Comparison of ENCODE assay signal across 8 cellular contexts in the genomic region with DNA sequence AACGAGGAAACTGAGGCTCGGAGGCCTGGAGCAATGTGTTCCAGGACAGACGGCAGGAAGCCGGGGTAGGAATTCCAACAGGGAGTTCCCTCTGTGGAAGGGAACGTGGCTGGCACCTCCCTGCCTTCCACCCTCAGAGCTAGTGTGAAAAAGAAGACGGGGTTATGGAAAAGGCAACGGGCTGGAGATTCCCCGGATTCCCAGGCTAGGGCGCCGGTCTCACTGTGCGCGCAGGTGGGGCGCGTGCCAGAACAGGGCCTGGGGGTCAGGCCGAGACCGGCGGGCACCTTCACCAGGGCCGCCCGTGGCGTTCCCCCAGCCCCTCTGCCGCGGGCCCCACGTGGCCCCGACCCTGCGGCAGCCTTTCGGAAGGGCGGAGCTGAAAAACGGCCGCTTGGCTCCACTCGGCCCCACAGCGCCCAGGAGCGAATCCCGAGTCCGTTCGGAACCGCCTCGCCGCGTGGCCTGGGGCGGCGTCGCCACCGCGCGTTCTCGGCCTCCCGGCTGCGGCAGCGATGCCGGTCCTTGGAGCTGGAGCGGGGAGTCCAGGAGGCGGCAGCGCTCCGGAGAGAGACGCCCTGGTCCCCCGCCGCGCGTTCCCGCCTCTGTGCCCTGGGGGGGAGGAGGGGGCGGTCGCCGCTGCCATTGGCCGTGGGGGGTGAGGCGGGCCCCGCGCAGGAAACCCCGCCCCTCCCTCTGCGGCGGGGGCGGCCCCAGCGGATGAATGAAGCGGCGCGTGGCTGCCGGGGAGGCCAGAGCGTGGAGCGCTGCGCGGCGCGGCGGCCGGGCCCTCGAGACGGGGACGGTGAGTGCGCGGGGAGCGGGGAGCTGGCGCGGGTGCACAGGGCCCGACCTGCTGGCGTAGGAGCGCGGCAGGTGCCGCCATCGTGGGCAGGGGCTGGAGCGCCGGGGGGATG. TPM values are rescaled to one million over a fixed set of nuclear protein-coding genes. Genes with fewer than 3 reads are reported as not detected.
A peak's percentile ranks its signal among the peaks of the same experiment; 100 is the strongest.
DNase-seq lines count a peak whose midpoint lies in the region; ATAC-seq and TF ChIP-seq lines count a peak whose summit lies in the region.

A gene with protein sequence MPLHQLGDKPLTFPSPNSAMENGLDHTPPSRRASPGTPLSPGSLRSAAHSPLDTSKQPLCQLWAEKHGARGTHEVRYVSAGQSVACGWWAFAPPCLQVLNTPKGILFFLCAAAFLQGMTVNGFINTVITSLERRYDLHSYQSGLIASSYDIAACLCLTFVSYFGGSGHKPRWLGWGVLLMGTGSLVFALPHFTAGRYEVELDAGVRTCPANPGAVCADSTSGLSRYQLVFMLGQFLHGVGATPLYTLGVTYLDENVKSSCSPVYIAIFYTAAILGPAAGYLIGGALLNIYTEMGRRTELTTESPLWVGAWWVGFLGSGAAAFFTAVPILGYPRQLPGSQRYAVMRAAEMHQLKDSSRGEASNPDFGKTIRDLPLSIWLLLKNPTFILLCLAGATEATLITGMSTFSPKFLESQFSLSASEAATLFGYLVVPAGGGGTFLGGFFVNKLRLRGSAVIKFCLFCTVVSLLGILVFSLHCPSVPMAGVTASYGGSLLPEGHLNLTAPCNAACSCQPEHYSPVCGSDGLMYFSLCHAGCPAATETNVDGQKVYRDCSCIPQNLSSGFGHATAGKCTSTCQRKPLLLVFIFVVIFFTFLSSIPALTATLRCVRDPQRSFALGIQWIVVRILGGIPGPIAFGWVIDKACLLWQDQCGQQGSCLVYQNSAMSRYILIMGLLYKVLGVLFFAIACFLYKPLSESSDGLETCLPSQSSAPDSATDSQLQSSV (plus strand): TSS at position 755 of the 917 bp plus-strand sequence. CDS start 13,952 bp downstream, outside the sequence.

- H3K27ac ChIP-seq in gastrocnemius medialis: peak within 1 kb of the TSS; percentile 76 to 95 (median 91)

- peak; percentile 95 to 96 for TF ChIP-seq POLR2A in gastrocnemius medialis (IDR thresholded peaks at IDR 0.05)

- H3K36me3 Mint-ChIP-seq in HFFc6 (ENCODE audit: low read depth) (no peaks in the 10 kb centered on the region), T-helper 17 cell (ENCODE audit: low read depth) (no peaks in the 10 kb centered on the region)

- H3K9me3 ChIP-seq in T-helper 17 cell (ENCODE audit: control insufficient read depth, low read length, poor library complexity, severe bottlenecking) (no peaks in the 10 kb centered on the region), gastrocnemius medialis (no peaks in the 10 kb centered on the region)

- H3K36me3 ChIP-seq in gastrocnemius medialis: no peaks in the 10 kb centered on the region

- peaks cover 12 to 33% of the 10 kb centered on the region in 2 donors for H3K4me1 ChIP-seq in gastrocnemius medialis

- H3K27ac Mint-ChIP-seq in HFFc6: no peak within 1 kb of the TSS
- no peak within 1 kb of the TSS for H3K27ac Mint-ChIP-seq in T-helper 17 cell

- peaks cover 8 to 12% (median 9%) of the 10 kb centered on the region in 3 donors for H3K27me3 ChIP-seq in gastrocnemius medialis

- no peak for TF ChIP-seq CTCF in HFFc6 (IDR thresholded peaks at IDR 0.05)
- peak in 1 of 5 experiments; percentile 19 for TF ChIP-seq CTCF in gastrocnemius medialis (IDR thresholded peaks at IDR 0.05 in 4 of 5, conservative IDR thresholded peaks at IDR 0.05 in 1 of 5)

- H3K4me3 Mint-ChIP-seq in HFFc6 (peak within 1 kb of the TSS; percentile 75), T-helper 17 cell (peak within 1 kb of the TSS; percentile 87)

- H3K9me3 Mint-ChIP-seq in HFFc6: no peaks in the 10 kb centered on the region

- peak; percentile 55 for DNase-seq in GF-D8 (lab: John Stamatoyannopoulos, UW)
- DNase-seq in HFFc6: peak; percentile 25
- DNase-seq in NCI-H1092 treated with DMSO at 0.1 percent for 48 hours (lab: John Stamatoyannopoulos, UW): peak; percentile 85
- peak; percentile 82 to 83 (median 82) for DNase-seq in T-helper 17 cell
- peak; percentile 10 for DNase-seq in amniotic stem cell (lab: John Stamatoyannopoulos, UW)
- peak; percentile 35 to 52 for DNase-seq in hippocampal formation (lab: John Stamatoyannopoulos, UW)
- peak; percentile 62 to 71 for DNase-seq in gastrocnemius medialis
- no peak for DNase-seq in T1000 (lab: John Stamatoyannopoulos, UW)

- peak; percentile 94 for ATAC-seq in T-helper 17 cell
- peak; percentile 58 to 74 for ATAC-seq in gastrocnemius medialis

- peak within 1 kb of the TSS; percentile 66 to 72 (median 70) for H3K4me3 ChIP-seq in gastrocnemius medialis

- in situ Hi-C loops in gastrocnemius medialis (cut with MboI; ENCODE audit: low sequenced_read_pairs in 4 of 4): no loop called here

- H3K4me1 Mint-ChIP-seq in HFFc6 (ENCODE audit: low read depth) (no peaks in the 10 kb centered on the region; the same call in 1 of the 2 replicates), T-helper 17 cell (peaks cover 6% of the 10 kb centered on the region)

- H3K27me3 Mint-ChIP-seq in HFFc6 (ENCODE audit: insufficient read depth) (peaks cover 13% of the 10 kb centered on the region), T-helper 17 cell (no peaks in the 10 kb centered on the region)

- intact Hi-C loops in gastrocnemius medialis (cut with DNase I; ENCODE audit: low total_unique reads): loop anchor here (1.0 to 10.0 kb wide), 2 partner anchors 18 to 497 kb away; a partner anchor contains a TSS

RNA-seq across cellular contexts. Expression of the gene that starts here (rescaled TPM):
- 1 to 10 TPM; 2.7 to 6.5 (median 3.4) TPM for total RNA-seq in HFFc6 (2021; fragmentation: NEBNext Ultra II Directional; extraction: Animal tissue kit (Norgen Biotek cat#: 25700))
- total RNA-seq in T-helper 17 cell: 1 to 10 TPM; 1.9 TPM
- total RNA-seq in gastrocnemius medialis: 10 to 100 TPM; 20.4 to 26.9 (median 21.8) TPM
